1 cellular context compared by ENCODE assay signal in the genomic region with DNA sequence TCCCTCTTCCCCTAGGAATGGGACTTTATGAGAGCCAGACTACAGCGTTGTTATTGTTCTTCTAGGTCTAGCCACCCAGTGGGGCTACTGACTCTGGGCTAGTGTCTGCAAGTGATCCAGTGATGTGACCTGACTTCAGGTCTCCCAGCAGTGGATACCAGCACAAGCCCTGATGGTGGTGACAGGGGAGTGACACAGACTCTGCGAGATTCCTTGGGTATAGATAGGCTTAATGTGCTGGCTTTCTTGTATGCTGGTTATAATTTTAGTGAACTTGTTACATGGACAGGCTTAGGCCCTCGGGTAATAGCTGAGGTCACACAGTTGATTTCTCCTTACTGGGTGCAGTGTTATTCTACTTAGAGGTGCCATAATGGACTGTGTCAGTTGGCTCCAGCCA.
TF ChIP-seq lines count a peak whose summit lies in the region.

No MANE protein-coding gene starts in this region.

TF ChIP-seq in GM12878, 131 proteins besides CTCF, POLR2A, EP300 and RAD21 (continued from another document):
- TF ChIP-seq BCL11A (IDR thresholded peaks at IDR 0.05; ENCODE audit: low read depth, low read length) (no peak), E2F8 (IDR thresholded peaks at IDR 0.05; ENCODE audit: low read depth, partially characterized antibody) (no peak), CREB1 (IDR thresholded peaks at IDR 0.05; ENCODE audit: low read depth) (no peak), ZNF384 (IDR thresholded peaks at IDR 0.05; ENCODE audit: borderline replicate concordance, low read depth, low read length) (no peak)
- TF ChIP-seq, protein P1, sequence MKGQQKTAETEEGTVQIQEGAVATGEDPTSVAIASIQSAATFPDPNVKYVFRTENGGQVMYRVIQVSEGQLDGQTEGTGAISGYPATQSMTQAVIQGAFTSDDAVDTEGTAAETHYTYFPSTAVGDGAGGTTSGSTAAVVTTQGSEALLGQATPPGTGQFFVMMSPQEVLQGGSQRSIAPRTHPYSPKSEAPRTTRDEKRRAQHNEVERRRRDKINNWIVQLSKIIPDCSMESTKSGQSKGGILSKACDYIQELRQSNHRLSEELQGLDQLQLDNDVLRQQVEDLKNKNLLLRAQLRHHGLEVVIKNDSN (IDR thresholded peaks at IDR 0.05; ENCODE audit: borderline replicate concordance, extremely low read length, insufficient read depth, low read depth, low read length) = no peak
- TF ChIP-seq, protein P2, sequence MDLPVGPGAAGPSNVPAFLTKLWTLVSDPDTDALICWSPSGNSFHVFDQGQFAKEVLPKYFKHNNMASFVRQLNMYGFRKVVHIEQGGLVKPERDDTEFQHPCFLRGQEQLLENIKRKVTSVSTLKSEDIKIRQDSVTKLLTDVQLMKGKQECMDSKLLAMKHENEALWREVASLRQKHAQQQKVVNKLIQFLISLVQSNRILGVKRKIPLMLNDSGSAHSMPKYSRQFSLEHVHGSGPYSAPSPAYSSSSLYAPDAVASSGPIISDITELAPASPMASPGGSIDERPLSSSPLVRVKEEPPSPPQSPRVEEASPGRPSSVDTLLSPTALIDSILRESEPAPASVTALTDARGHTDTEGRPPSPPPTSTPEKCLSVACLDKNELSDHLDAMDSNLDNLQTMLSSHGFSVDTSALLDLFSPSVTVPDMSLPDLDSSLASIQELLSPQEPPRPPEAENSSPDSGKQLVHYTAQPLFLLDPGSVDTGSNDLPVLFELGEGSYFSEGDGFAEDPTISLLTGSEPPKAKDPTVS (IDR thresholded peaks at IDR 0.05; ENCODE audit: low read depth, low read length) = no peak
